10 cellular contexts compared by ENCODE assay signal in the genomic region with DNA sequence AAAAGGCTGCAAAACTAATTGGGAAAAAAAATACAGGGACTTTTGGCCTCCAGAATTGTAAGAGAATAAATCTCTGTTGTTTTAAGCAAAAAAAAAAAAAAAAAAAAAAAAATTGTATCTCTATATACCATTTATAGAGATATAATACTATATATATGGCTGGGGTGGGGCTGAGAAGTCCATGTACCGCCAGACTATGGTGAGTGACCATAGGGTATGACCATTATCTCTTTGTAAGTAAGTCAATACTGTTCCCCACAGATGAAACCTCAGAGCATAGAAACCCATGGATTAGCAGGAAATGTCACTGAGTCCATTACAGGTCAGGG.
DNase-seq lines count a peak whose midpoint lies in the region; ATAC-seq and TF ChIP-seq lines count a peak whose summit lies in the region.
"Had no signal": no experiment of that assay in that cellular context is flagged by ENCODE, and none has a peak within 500 bp of the region (broad histone marks: within the 10 kb centered on the region; RNA-seq: fewer than 3 reads in every experiment).

No MANE protein-coding gene starts in this region.

- H4K20me1 ChIP-seq in hepatocyte (ENCODE audit: insufficient read depth, poor library complexity, severe bottlenecking), result no peaks in the 10 kb centered on the region

- H3K36me3 ChIP-seq in CD8-positive, alpha-beta T cell (ENCODE audit: insufficient read depth, low read length), result peaks cover 30% of the 10 kb centered on the region
- H3K36me3 ChIP-seq in hepatocyte (replicated peaks; ENCODE audit: insufficient read depth, low read depth), result no peaks in the 10 kb centered on the region
- H3K36me3 ChIP-seq in sigmoid colon, result peaks cover 0 to 12% (median 5%) of the 10 kb centered on the region in 4 donors

- peak overlapping the region; percentile 34 for H3K27ac Mint-ChIP-seq in CD8-positive, alpha-beta T cell
- peak overlapping the region; percentile 89 for H3K27ac Mint-ChIP-seq in WTC11
- H3K27ac Mint-ChIP-seq: CD4-positive, alpha-beta T cell had no signal

- H3K4me3 ChIP-seq in CD8-positive, alpha-beta T cell (ENCODE audit: low read depth, low read length), result no peak overlapping the region
- H3K4me3 ChIP-seq in hepatocyte, result no peak overlapping the region
- no peak overlapping the region for H3K4me3 ChIP-seq in sigmoid colon

- no peak overlapping the region for H3K4me2 ChIP-seq in hepatocyte

- no peaks in the 10 kb centered on the region for H3K4me1 ChIP-seq in CD8-positive, alpha-beta T cell (ENCODE audit: insufficient read depth, low read length)
- H3K4me1 ChIP-seq in hepatocyte (ENCODE audit: insufficient read depth) (peaks cover 39% of the 10 kb centered on the region), sigmoid colon (peaks cover 0 to 98% (median 80%) of the 10 kb centered on the region in 4 donors)

- H2AFZ ChIP-seq in hepatocyte, result no peak overlapping the region

- POLR2A ChIA-PET in CD8-positive, alpha-beta T cell (lab: Charles Lee), result interaction anchor here (1.3 kb wide), 1 partner anchor 9 kb away, joined by 4 read pairs; no protein-coding TSS in a partner anchor
- POLR2A ChIA-PET in WTC11 (lab: Charles Lee), result no interaction called here

- no peaks in the 10 kb centered on the region for H3K9me2 ChIP-seq in hepatocyte (replicated peaks; ENCODE audit: insufficient read depth)

- no peak for TF ChIP-seq POLR2A in sigmoid colon (IDR thresholded peaks at IDR 0.05)

- no peaks in the 10 kb centered on the region for H3K27me3 Mint-ChIP-seq in CD8-positive, alpha-beta T cell (ENCODE audit: low read depth)
- no peaks in the 10 kb centered on the region for H3K27me3 Mint-ChIP-seq in WTC11 (ENCODE audit: low read depth)
- H3K27me3 Mint-ChIP-seq: CD4-positive, alpha-beta T cell had no signal

- no peaks in the 10 kb centered on the region for H3K27me3 ChIP-seq in CD8-positive, alpha-beta T cell (ENCODE audit: insufficient read depth, low read length)
- H3K27me3 ChIP-seq in hepatocyte, result no peaks in the 10 kb centered on the region
- H3K27me3 ChIP-seq in sigmoid colon, result no peaks in the 10 kb centered on the region

- WGBS in hepatocyte (ENCODE audit: low lambda C conversion rate, missing lambda C conversion rate), result 94% methylated on average over 1 of the region's 1 CpG
- 82 to 88% methylated on average over 1 of the region's 1 CpG for WGBS in sigmoid colon, 2 donors

- TF ChIP-seq CTCF in CD8-positive, alpha-beta T cell (IDR thresholded peaks at IDR 0.05), result no peak
- no peak for TF ChIP-seq CTCF in WTC11 (IDR thresholded peaks at IDR 0.05)
- TF ChIP-seq CTCF in hepatocyte (IDR thresholded peaks at IDR 0.05; ENCODE audit: poor library complexity), result no peak
- TF ChIP-seq CTCF in sigmoid colon (IDR thresholded peaks at IDR 0.05), result no peak

- H3K9me3 ChIP-seq in CD8-positive, alpha-beta T cell (ENCODE audit: low read length), result no peaks in the 10 kb centered on the region
- H3K9me3 ChIP-seq in hepatocyte (ENCODE audit: low read depth) (no peaks in the 10 kb centered on the region), sigmoid colon (no peaks in the 10 kb centered on the region)

- no peak overlapping the region for H3K27ac ChIP-seq in CD8-positive, alpha-beta T cell (ENCODE audit: low read depth, low read length)
- H3K27ac ChIP-seq in hepatocyte (peak overlapping the region; percentile 94), sigmoid colon (peak overlapping the region; percentile 91 to 97 (median 93))

- no peak for ATAC-seq in CD8-positive, alpha-beta T cell
- no peak for ATAC-seq in WTC11
- no peak for ATAC-seq in HG03520 (IDR thresholded peaks at IDR 0.05; ENCODE audit: unreplicated experiment)
- ATAC-seq in GM18873 (IDR thresholded peaks at IDR 0.05; ENCODE audit: low FRiP score, unreplicated experiment), result no peak
- no peak for ATAC-seq in GM18870 (IDR thresholded peaks at IDR 0.05; ENCODE audit: unreplicated experiment)

- H3K4me3 Mint-ChIP-seq in CD8-positive, alpha-beta T cell, result no peak overlapping the region
- H3K4me3 Mint-ChIP-seq in WTC11, result no peak overlapping the region
- H3K4me3 Mint-ChIP-seq: CD4-positive, alpha-beta T cell had no signal

- no peak for DNase-seq in CD8-positive, alpha-beta T cell
- DNase-seq in WTC11 (ENCODE audit: low spot score) (no peak), hepatocyte (ENCODE audit: low spot score) (no peak), sigmoid colon (no peak), activated gamma-delta T cell (lab: John Stamatoyannopoulos, UW) (no peak)
- DNase-seq: CD4-positive, alpha-beta T cell; NCI-H1417 treated with DMSO at 0.1 percent for 48 hours had no signal

- no peak for TF ChIP-seq EP300 in sigmoid colon (IDR thresholded peaks at IDR 0.05)

- peaks cover 88% of the 10 kb centered on the region for H3K36me3 Mint-ChIP-seq in CD8-positive, alpha-beta T cell
- no peaks in the 10 kb centered on the region for H3K36me3 Mint-ChIP-seq in WTC11

- no peaks in the 10 kb centered on the region for H3K4me1 Mint-ChIP-seq in CD8-positive, alpha-beta T cell (ENCODE audit: low read depth)
- H3K4me1 Mint-ChIP-seq in WTC11, result peaks cover 22% of the 10 kb centered on the region

- H3K9me3 Mint-ChIP-seq in CD8-positive, alpha-beta T cell, result no peaks in the 10 kb centered on the region
- H3K9me3 Mint-ChIP-seq in WTC11, result no peaks in the 10 kb centered on the region
- H3K9me3 Mint-ChIP-seq: CD4-positive, alpha-beta T cell had no signal

- CTCF ChIA-PET in CD8-positive, alpha-beta T cell (lab: Charles Lee), result no interaction called here
- CTCF ChIA-PET in WTC11 (lab: Charles Lee), result interaction anchor here (0.7 to 1.1 kb wide), 4 partner anchors 26 to 96 kb away, joined by 3 to 6 read pairs (median 4); no protein-coding TSS in a partner anchor

- intact Hi-C loops in CD8-positive, alpha-beta T cell (cut with DNase I, micrococcal nuclease), result no loop called here
- intact Hi-C loops in sigmoid colon (cut with DNase I), result no loop called here

- H3K79me2 ChIP-seq in hepatocyte, result no peaks in the 10 kb centered on the region

TF ChIP-seq in WTC11, 78 proteins besides CTCF, POLR2A, EP300 and RAD21:
- TF ChIP-seq TCF7 (CRISPR knock-in tag; IDR thresholded peaks at IDR 0.05; ENCODE audit: low read depth) (no peak), TEAD4 (CRISPR knock-in tag; IDR thresholded peaks at IDR 0.05) (no peak), RELA (CRISPR knock-in tag; IDR thresholded peaks at IDR 0.05; ENCODE audit: borderline replicate concordance) (no peak)
